ENCODE assay signal across 9 cellular contexts in genomic region chr2:134718956-134719814, GRCh38. TPM values are rescaled to one million over a fixed set of nuclear protein-coding genes. Genes with fewer than 3 reads are reported as not detected.
DNase-seq lines count a peak whose midpoint lies in the region; ATAC-seq, FAIRE-seq and TF ChIP-seq lines count a peak whose summit lies in the region.
"Had no signal": no experiment of that assay in that cellular context is flagged by ENCODE, and none has a peak within 500 bp of the region (broad histone marks: within the 10 kb centered on the region; RNA-seq: fewer than 3 reads in every experiment).

TSS of gene TMEM163 (minus strand) at chr2:134719000.

- H3K27me3 ChIP-seq in PC-9 (ENCODE audit: insufficient read depth, low read depth) (peaks cover 9% of the 10 kb centered on the region), bronchial epithelial cell (ENCODE audit: control insufficient read depth, insufficient read depth, low read length) (peaks cover 27% of the 10 kb centered on the region), right lobe of liver (peaks cover 0 to 12% of the 10 kb centered on the region in 2 donors), subcutaneous abdominal adipose tissue (ENCODE audit: control insufficient read depth in 5 of 5, insufficient read depth in 4 of 5, low read length in 5 of 5) (peaks cover 19 to 33% (median 30%) of the 10 kb centered on the region in 5 donors)

- H3K9ac ChIP-seq in ES-I3 (ENCODE audit: low read depth, low read length): peak within 1 kb of the TSS; percentile 69
- H3K9ac ChIP-seq in subcutaneous abdominal adipose tissue (ENCODE audit: low read length in 5 of 5): peak within 1 kb of the TSS in 2 of 5 donors; percentile 55 to 56

- H3K4me2 ChIP-seq in PC-9: peak within 1 kb of the TSS; percentile 96

- TF ChIP-seq CTCF in PC-9 (conservative IDR thresholded peaks at IDR 0.05): no peak
- no peak for TF ChIP-seq CTCF in bronchial epithelial cell (IDR thresholded peaks at IDR 0.05; ENCODE audit: insufficient read depth, low read length, severe bottlenecking)
- no peak for TF ChIP-seq CTCF in right lobe of liver (IDR thresholded peaks at IDR 0.05)

- H3K79me2 ChIP-seq in PC-9 (ENCODE audit: low read depth): no peaks in the 10 kb centered on the region

- FAIRE-seq in bronchial epithelial cell (lab: Jason Lieb, UNC): no peak

- no peaks in the 10 kb centered on the region for H4K20me1 ChIP-seq in PC-9 (ENCODE audit: insufficient read depth)

- DNase-seq in HEK293T (ENCODE audit: extremely low spot score) (peak; percentile 70), PC-9 (peak in 1 of 2 experiments; percentile 52), bronchial epithelial cell (ENCODE audit: low read depth) (no peak), right lobe of liver (peak in 1 of 3 donors; percentile 29), Ammon's horn (ENCODE audit: low spot score) (no peak), NCI-H187 (lab: John Stamatoyannopoulos, UW) (no peak)

- TF ChIP-seq POLR2A in right lobe of liver (IDR thresholded peaks at IDR 0.05): no peak

- CTCF ChIA-PET in HEK293T (lab: Yijun Ruan, JAX) (interaction anchor here (0.5 kb wide), 1 partner anchor 176 kb away, joined by 3 read pairs; no protein-coding TSS in a partner anchor), PC-9 (lab: Charles Lee) (no interaction called here)

- WGBS in right lobe of liver (ENCODE audit: insufficient coverage, low coverage, low lambda C conversion rate, missing lambda C conversion rate): 13% methylated on average over 23 of the region's 77 CpGs

- peak; percentile 81 to 92 (median 82) for ATAC-seq in right lobe of liver

- no peaks in the 10 kb centered on the region for H3K9me3 ChIP-seq in ES-I3 (ENCODE audit: control insufficient read depth, insufficient read depth, low read length)
- H3K9me3 ChIP-seq in PC-9 (ENCODE audit: insufficient read depth, low read depth): no peaks in the 10 kb centered on the region
- H3K9me3 ChIP-seq in right lobe of liver: no peaks in the 10 kb centered on the region
- H3K9me3 ChIP-seq in subcutaneous abdominal adipose tissue (ENCODE audit: control insufficient read depth in 5 of 5, low read length in 5 of 5): no peaks in the 10 kb centered on the region

- H2AFZ ChIP-seq in PC-9: peak within 1 kb of the TSS; percentile 83

- no TSS peak for BruUV-seq in PC-9 (replicated peaks; lab: Mats Ljungman, UMichigan)

- intact Hi-C loops in PC-9 (cut with micrococcal nuclease; ENCODE audit: unreplicated experiment) (no loop called here), right lobe of liver (cut with DNase I) (no loop called here)

- H3K36me3 ChIP-seq in ES-I3 (ENCODE audit: insufficient read depth, low read length) (no peaks in the 10 kb centered on the region), PC-9 (ENCODE audit: low read depth) (no peaks in the 10 kb centered on the region), bronchial epithelial cell (ENCODE audit: control insufficient read depth, insufficient read depth, low read length) (no peaks in the 10 kb centered on the region), right lobe of liver (no peaks in the 10 kb centered on the region), subcutaneous abdominal adipose tissue (ENCODE audit: control insufficient read depth in 5 of 5, insufficient read depth in 5 of 5, low read length in 5 of 5) (no peaks in the 10 kb centered on the region)

- POLR2A ChIA-PET in HEK293T (lab: Yijun Ruan, JAX): interaction anchor here (1.1 kb wide), 1 partner anchor 214 kb away, joined by 3 read pairs; no protein-coding TSS in a partner anchor
- POLR2A ChIA-PET in PC-9 (lab: Charles Lee; ENCODE audit: unreplicated experiment): no interaction called here

- no peaks in the 10 kb centered on the region for H3K9me2 ChIP-seq in PC-9 (ENCODE audit: insufficient read depth)

- peak within 1 kb of the TSS; percentile 74 for H3K4me3 ChIP-seq in PC-9
- H3K4me3 ChIP-seq in bronchial epithelial cell (ENCODE audit: low read depth, low read length): peak within 1 kb of the TSS; percentile 7
- peak within 1 kb of the TSS; percentile 16 to 45 (median 23) for H3K4me3 ChIP-seq in right lobe of liver
- H3K4me3 ChIP-seq in subcutaneous abdominal adipose tissue (ENCODE audit: low read depth in 1 of 5, low read length in 5 of 5): peak within 1 kb of the TSS; percentile 58 to 72 (median 62)

- no peak within 1 kb of the TSS for H3K27ac ChIP-seq in PC-9
- no peak within 1 kb of the TSS for H3K27ac ChIP-seq in right lobe of liver
- H3K27ac ChIP-seq in subcutaneous abdominal adipose tissue (ENCODE audit: low read depth, low read length): no peak within 1 kb of the TSS
- H3K27ac ChIP-seq: epithelial cell of prostate had no signal

- H3K4me1 ChIP-seq in ES-I3 (ENCODE audit: insufficient read depth, low read length) (peaks cover 14% of the 10 kb centered on the region; the same call in 1 of the 2 replicates), PC-9 (replicated peaks; ENCODE audit: insufficient read depth) (peaks cover 4% of the 10 kb centered on the region; the same call in 1 of the 2 replicates), right lobe of liver (peaks cover 0 to 10% (median 0%) of the 10 kb centered on the region in 4 donors), subcutaneous abdominal adipose tissue (ENCODE audit: control insufficient read depth in 5 of 5, insufficient read depth in 5 of 5, low read length in 5 of 5) (peaks cover 3 to 22% (median 15%) of the 10 kb centered on the region in 5 donors)

- no peaks in the 10 kb centered on the region for H3F3A ChIP-seq in PC-9 (ENCODE audit: insufficient read depth, low read depth)

TF ChIP-seq in HEK293T, 16 proteins besides CTCF, POLR2A, EP300 and RAD21:
- TF ChIP-seq SP1 (IDR thresholded peaks at IDR 0.05) (no peak), SUZ12 (IDR thresholded peaks at IDR 0.05) (no peak), CTBP1 (IDR thresholded peaks at IDR 0.05; ENCODE audit: borderline replicate concordance) (no peak)

RNA-seq across cellular contexts. Expression of gene TMEM163, which starts in this region (rescaled TPM):
- total RNA-seq in PC-9 (2021) (1.4 and 2.4 TPM in 2 replicates), bronchial epithelial cell (not detected in 2 replicates), right lobe of liver (under 1 TPM in 3 of 6 experiments, not detected in 3; 0.06 to 0.20 (median 0.07) TPM)

Comparison
In these comparisons a context has a peak if more than half of its experiments do, and no peak if none do; other contexts are left out.
1. Peak in ATAC-seq and H3K4me3 ChIP-seq in right lobe of liver; RNA of the gene not detected or under 1 TPM.
2. H3K4me3 ChIP-seq: peak in every context shown above with its lines; median percentile 74 in PC-9; 62 in subcutaneous abdominal adipose tissue; 23 in right lobe of liver; 7 in bronchial epithelial cell.